Comparison of ENCODE assay signal across 11 cellular contexts in the genomic region with DNA sequence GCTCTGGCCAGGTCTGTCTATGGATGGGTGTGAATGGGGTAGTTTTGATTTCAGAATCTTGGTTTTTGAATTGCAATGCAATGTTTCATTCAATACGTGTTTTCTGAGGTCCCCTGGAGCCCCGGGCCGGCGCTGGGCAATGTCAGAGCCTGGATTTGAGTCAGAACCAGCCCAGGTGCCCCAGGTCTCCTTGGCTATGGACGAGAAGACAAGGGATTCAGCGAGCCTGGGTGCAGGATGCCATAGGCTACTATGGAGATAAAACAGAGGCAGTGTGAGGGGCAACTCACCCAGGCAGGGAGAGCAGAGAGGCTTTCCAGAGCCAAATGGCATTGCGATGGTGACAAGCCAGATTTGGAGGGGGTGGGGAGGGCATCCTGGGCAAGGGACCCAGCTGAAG. TPM values are rescaled to one million over a fixed set of nuclear protein-coding genes. Genes with fewer than 3 reads are reported as not detected.
DNase-seq lines count a peak whose midpoint lies in the region; ATAC-seq, FAIRE-seq and TF ChIP-seq lines count a peak whose summit lies in the region.
"Had no signal": no experiment of that assay in that cellular context is flagged by ENCODE, and none has a peak within 500 bp of the region (broad histone marks: within the 10 kb centered on the region; RNA-seq: fewer than 3 reads in every experiment).

No MANE protein-coding gene starts in this region.

- no peak overlapping the region for H3K4me2 ChIP-seq in mammary epithelial cell (ENCODE audit: insufficient read depth, low read depth, low read length)

- POLR2A ChIA-PET in MCF 10A (lab: Yijun Ruan, JAX) (interaction anchor here (0.6 to 3.7 kb wide), 6 partner anchors 11 to 430 kb away, joined by 3 to 69 read pairs (median 3); partner anchors contain the start of genes ALDH16A1, PRRG2 and RPS11), WTC11 (lab: Charles Lee) (no interaction called here)

- H3K9ac ChIP-seq in mammary epithelial cell (ENCODE audit: insufficient read depth, low read length) = no peak overlapping the region

- H3K27ac ChIP-seq in mammary epithelial cell (ENCODE audit: insufficient read depth, low read depth, low read length) (no peak overlapping the region), stomach (peak overlapping the region in 3 of 5 donors; percentile 91 to 96 (median 93))

- H3K27ac Mint-ChIP-seq in MCF 10A (ENCODE audit: low read depth, unreplicated experiment) = peak overlapping the region; percentile 99
- H3K27ac Mint-ChIP-seq in WTC11 = 0 out of 2 replicates have a peak overlapping the region, but pooled peaks have one; percentile 4
- peak overlapping the region in 5 of 6 donors; percentile 26 to 77 (median 57) for H3K27ac Mint-ChIP-seq in immature natural killer cell

- peaks cover 11% of the 10 kb centered on the region for H3K4me1 ChIP-seq in mammary epithelial cell (ENCODE audit: insufficient read depth, low read length)
- peaks cover 25 to 38% (median 34%) of the 10 kb centered on the region in 4 donors for H3K4me1 ChIP-seq in stomach

- TF ChIP-seq CTCF in MCF 10A (IDR thresholded peaks at IDR 0.05; ENCODE audit: unreplicated experiment) = no peak
- TF ChIP-seq CTCF in mammary epithelial cell (conservative IDR thresholded peaks at IDR 0.05 in 1 of 2, IDR thresholded peaks at IDR 0.05 in 1 of 2; ENCODE audit: extremely low read depth in 1 of 2, insufficient read depth in 1 of 2, low read depth in 1 of 2, low read length in 2 of 2) = no peak
- TF ChIP-seq CTCF in WTC11 (IDR thresholded peaks at IDR 0.05) = no peak
- TF ChIP-seq CTCF in stomach (IDR thresholded peaks at IDR 0.05) = no peak

- H3K9me3 Mint-ChIP-seq in MCF 10A (ENCODE audit: unreplicated experiment) (no peaks in the 10 kb centered on the region), WTC11 (no peaks in the 10 kb centered on the region), immature natural killer cell (no peaks in the 10 kb centered on the region)

- FAIRE-seq in urothelium cell line (lab: Jason Lieb, UNC) = no peak
- FAIRE-seq: islet of Langerhans had no signal

- WGBS in mammary epithelial cell (ENCODE audit: low coverage, missing lambda C conversion rate) = 96% methylated on average over 7 of the region's 7 CpGs
- 87 to 94% (median 93%) methylated on average over 7 of the region's 7 CpGs for WGBS in stomach, 5 donors

- H3K4me3 ChIP-seq in mammary epithelial cell (replicated peaks in 1 of 3; ENCODE audit: insufficient read depth in 1 of 3, low read depth in 2 of 3, low read length in 3 of 3) (no peak overlapping the region), stomach (no peak overlapping the region)

- peaks cover 24% of the 10 kb centered on the region for H3K36me3 ChIP-seq in mammary epithelial cell (ENCODE audit: insufficient read depth, low read length)
- peaks cover 18 to 47% (median 38%) of the 10 kb centered on the region in 4 donors for H3K36me3 ChIP-seq in stomach

- H3K4me1 Mint-ChIP-seq in MCF 10A (ENCODE audit: insufficient read depth, unreplicated experiment) (no peaks in the 10 kb centered on the region), WTC11 (peaks cover 20% of the 10 kb centered on the region), immature natural killer cell (peaks cover 34 to 40% of the 10 kb centered on the region in 2 donors)

- peaks cover 38% of the 10 kb centered on the region for H3K79me2 ChIP-seq in mammary epithelial cell (ENCODE audit: insufficient read depth, low read length)

- no peaks in the 10 kb centered on the region for H4K20me1 ChIP-seq in mammary epithelial cell (ENCODE audit: insufficient read depth, low read length)

- TF ChIP-seq POLR2A in stomach (IDR thresholded peaks at IDR 0.05) = no peak

- H2AFZ ChIP-seq in mammary epithelial cell (ENCODE audit: low read depth, low read length) = no peak overlapping the region

- H3K27me3 Mint-ChIP-seq in MCF 10A (ENCODE audit: insufficient read depth, unreplicated experiment) = no peaks in the 10 kb centered on the region
- H3K27me3 Mint-ChIP-seq in WTC11 (ENCODE audit: low read depth) = peaks cover 6% of the 10 kb centered on the region; the same call in 1 of the 2 replicates
- H3K27me3 Mint-ChIP-seq in immature natural killer cell (ENCODE audit: low read depth in 3 of 3) = peaks cover 17 to 30% (median 22%) of the 10 kb centered on the region in 3 donors

- DNase-seq in MCF 10A (ENCODE audit: unreplicated experiment) (no peak), mammary epithelial cell (no peak), WTC11 (ENCODE audit: low spot score) (no peak), immature natural killer cell (no peak), stomach (no peak), urothelium cell line (ENCODE audit: low spot score) (no peak), occipital lobe (lab: John Stamatoyannopoulos, UW) (no peak), midbrain (lab: John Stamatoyannopoulos, UW) (no peak)
- DNase-seq: BE2C, GF-D8 had no signal

- BruUV-seq in MCF 10A (replicated peaks; lab: Mats Ljungman, UMichigan) (no TSS peak), mammary epithelial cell (replicated peaks; lab: Mats Ljungman, UMichigan) (no TSS peak)

- in situ Hi-C loops in mammary epithelial cell (cut with MboI; ENCODE audit: low sequenced_read_pairs in 2 of 2) = no loop called here

- no peak overlapping the region for H3K4me3 Mint-ChIP-seq in MCF 10A (ENCODE audit: unreplicated experiment)
- H3K4me3 Mint-ChIP-seq in WTC11 = peak overlapping the region; percentile 8
- H3K4me3 Mint-ChIP-seq in immature natural killer cell = peak overlapping the region in 1 of 5 donors; percentile 33

- CTCF ChIA-PET in MCF 10A (lab: Yijun Ruan, JAX) = interaction anchor here (3.4 kb wide), 1 partner anchor 13 kb away, joined by 22 read pairs; the partner anchor contains the start of gene FLT3LG
- CTCF ChIA-PET in mammary epithelial cell (lab: Charles Lee; ENCODE audit: low non-redundant PET) = no interaction called here
- CTCF ChIA-PET in WTC11 (lab: Charles Lee) = no interaction called here

- H3K27me3 ChIP-seq in mammary epithelial cell (ENCODE audit: insufficient read depth, low read length) = no peaks in the 10 kb centered on the region
- no peaks in the 10 kb centered on the region for H3K27me3 ChIP-seq in stomach
- H3K27me3 ChIP-seq: BE2C had no signal

- intact Hi-C loops in MCF 10A (cut with micrococcal nuclease) = loop anchor here (5.0 kb wide), 1 partner anchor 34 kb away; the partner anchor contains the start of genes ALDH16A1 and PIH1D1
- intact Hi-C loops in mammary epithelial cell (cut with micrococcal nuclease) = no loop called here
- intact Hi-C loops in stomach (cut with DNase I; ENCODE audit: low total_unique reads) = no loop called here

- H3K36me3 Mint-ChIP-seq in MCF 10A (ENCODE audit: insufficient read depth, unreplicated experiment) (peaks cover 43% of the 10 kb centered on the region), WTC11 (peaks cover 38% of the 10 kb centered on the region), immature natural killer cell (peaks cover 4 to 30% (median 5%) of the 10 kb centered on the region in 3 donors)

- dilution Hi-C loops in mammary epithelial cell (cut with HindIII; ENCODE audit: low sequenced_read_pairs) = no loop called here

- no peak for ATAC-seq in WTC11

- no peak for TF ChIP-seq EP300 in stomach (IDR thresholded peaks at IDR 0.05)

- H3K9me3 ChIP-seq in mammary epithelial cell (replicated peaks; ENCODE audit: insufficient read depth, low read length) (no peaks in the 10 kb centered on the region), stomach (no peaks in the 10 kb centered on the region)
- H3K9me3 ChIP-seq: BE2C had no signal

TF ChIP-seq in WTC11, 78 proteins besides CTCF, POLR2A, EP300 and RAD21 (continues in another document):
- TF ChIP-seq ESRRA (CRISPR knock-in tag; IDR thresholded peaks at IDR 0.05; ENCODE audit: borderline replicate concordance) (no peak), ZNF423 (CRISPR knock-in tag; IDR thresholded peaks at IDR 0.05) (no peak)

RNA-seq across cellular contexts. Expression of gene RPL13A, which starts 1.2 kb away (rescaled TPM):
- total RNA-seq in MCF 10A (2022) = 3,716 and 3,819 TPM in 2 replicates
- total RNA-seq in mammary epithelial cell = 1,000 to 10,000 TPM; 1,880 to 1,955 TPM
- polyA plus RNA-seq in mammary epithelial cell = 2,187 TPM
- 2,358 TPM for polyA minus RNA-seq in mammary epithelial cell
- total RNA-seq in WTC11 (2021) = 3,861 to 4,362 TPM (median 4,362 TPM) in 3 replicates
- polyA plus RNA-seq in immature natural killer cell = 1,000 to 10,000 TPM in 2 of 3 donors, 100 to 1,000 TPM in 1; 840 to 2,055 (median 1,247) TPM
- 1,000 to 10,000 TPM; 2,540 to 5,817 (median 2,738) TPM for total RNA-seq in stomach
- polyA plus RNA-seq in stomach = 1,000 to 10,000 TPM; 3,482 to 5,177 (median 4,220) TPM
- 2,203 TPM for total RNA-seq in occipital lobe

RNA-seq across cellular contexts. Expression of gene RPS11, which starts 10.0 kb away (rescaled TPM):
- total RNA-seq in MCF 10A (2022) (2,096 and 2,306 TPM in 2 replicates), mammary epithelial cell (1,000 to 10,000 TPM; 1,466 to 1,899 TPM), WTC11 (2021) (2,299 to 2,683 TPM (median 2,679 TPM) in 3 replicates), stomach (1,000 to 10,000 TPM in 4 of 5 donors, 100 to 1,000 TPM in 1; 581 to 4,374 (median 2,993) TPM), occipital lobe (3,859 TPM)
- polyA plus RNA-seq in mammary epithelial cell (3,256 TPM), immature natural killer cell (1,000 to 10,000 TPM; 1,178 to 2,153 (median 1,290) TPM), stomach (1,000 to 10,000 TPM; 5,306 to 7,461 (median 5,501) TPM)
- 1,430 TPM for polyA minus RNA-seq in mammary epithelial cell

RNA-seq across cellular contexts. Expression of gene FLT3LG, which starts 12.2 kb away (rescaled TPM):
- total RNA-seq in MCF 10A (2022) (1.5 and 3.6 TPM in 2 replicates), mammary epithelial cell (1 to 10 TPM in 1 of 2 donors, under 1 TPM in 1; 0.50 to 4.2 TPM), WTC11 (2021) (2.9 to 5.3 TPM (median 3.6 TPM) in 3 replicates), stomach (1 to 10 TPM in 2 of 5 donors, not detected in 3; 1.3 to 8.3 TPM), occipital lobe (not detected)
- polyA plus RNA-seq in mammary epithelial cell (1.7 TPM), immature natural killer cell (10 to 100 TPM; 22.6 to 36.6 (median 28.3) TPM), stomach (10 to 100 TPM; 11.0 to 14.5 (median 11.8) TPM)
- polyA minus RNA-seq in mammary epithelial cell = not detected

RNA-seq across cellular contexts. Expression of gene FCGRT, which starts 26.2 kb away (rescaled TPM):
- total RNA-seq in MCF 10A (2022) (not detected in 2 replicates), mammary epithelial cell (10 to 100 TPM in 1 of 2 donors, 1 to 10 TPM in 1; 2.8 to 19.5 TPM), WTC11 (2021) (53.8 to 69.9 TPM (median 61.2 TPM) in 3 replicates), stomach (100 to 1,000 TPM in 4 of 5 donors, 10 to 100 TPM in 1; 90.2 to 634 (median 183) TPM), occipital lobe (12.9 TPM)
- polyA plus RNA-seq in mammary epithelial cell (2.5 TPM), immature natural killer cell (10 to 100 TPM; 13.8 to 35.9 (median 34.9) TPM), stomach (10 to 100 TPM; 79.0 to 94.8 (median 92.0) TPM)
- polyA minus RNA-seq in mammary epithelial cell = not detected

RNA-seq across cellular contexts. Expression of gene ALDH16A1, which starts 33.2 kb away (rescaled TPM):
- total RNA-seq in MCF 10A (2022) (28.4 and 34.2 TPM in 2 replicates), mammary epithelial cell (10 to 100 TPM; 18.2 to 23.9 TPM), WTC11 (2021) (44.3 to 53.6 TPM (median 52.6 TPM) in 3 replicates), stomach (100 to 1,000 TPM in 1 of 5 donors, 10 to 100 TPM in 4; 27.9 to 198 (median 42.6) TPM), occipital lobe (8.0 TPM)
- polyA plus RNA-seq in mammary epithelial cell (16.7 TPM), immature natural killer cell (10 to 100 TPM; 37.2 to 57.0 (median 42.4) TPM), stomach (10 to 100 TPM; 32.2 to 43.1 (median 42.5) TPM)
- 4.3 TPM for polyA minus RNA-seq in mammary epithelial cell

Comparison
In these comparisons a context has a peak if more than half of its experiments do, and no peak if none do; other contexts are left out.
1. H3K27ac Mint-ChIP-seq: peak in every context shown above with its lines; median percentile 99 in MCF 10A; 57 in immature natural killer cell; 4 in WTC11.